ENCODE assay signal across 11 cellular contexts in genomic region chr7:43248961-43249807, GRCh38.
DNase-seq lines count a peak whose midpoint lies in the region; ATAC-seq, FAIRE-seq and TF ChIP-seq lines count a peak whose summit lies in the region.
"Had no signal": no experiment of that assay in that cellular context is flagged by ENCODE, and none has a peak within 500 bp of the region (broad histone marks: within the 10 kb centered on the region; RNA-seq: fewer than 3 reads in every experiment).

No MANE protein-coding gene starts in this region.

- H4K20me1 ChIP-seq in H1 (replicated peaks in 1 of 2; ENCODE audit: control insufficient read depth in 1 of 2, insufficient read depth in 2 of 2, low read length in 2 of 2) (no peaks in the 10 kb centered on the region), mammary epithelial cell (ENCODE audit: insufficient read depth, low read length) (no peaks in the 10 kb centered on the region)

- H3K79me1 ChIP-seq in H1 (ENCODE audit: low read depth, low read length): no peaks in the 10 kb centered on the region

- no peak overlapping the region; the same call in 1 of the 2 replicates for H2BK20ac ChIP-seq in H1 (ENCODE audit: low read length)

- intact Hi-C loops in Calu3 (cut with micrococcal nuclease; ENCODE audit: unreplicated experiment) (no loop called here), prostate gland (cut with DNase I) (no loop called here), mammary epithelial cell (cut with micrococcal nuclease) (no loop called here)

- no peak for TF ChIP-seq CTCF in Calu3 (IDR thresholded peaks at IDR 0.05; ENCODE audit: unreplicated experiment)
- no peak for TF ChIP-seq CTCF in H1 (IDR thresholded peaks at IDR 0.05; ENCODE audit: control extremely low read depth in 1 of 3, insufficient read depth in 1 of 3, low read depth in 1 of 3, low read length in 3 of 3)
- no peak for TF ChIP-seq CTCF in prostate gland (IDR thresholded peaks at IDR 0.05)
- TF ChIP-seq CTCF in mammary epithelial cell (conservative IDR thresholded peaks at IDR 0.05 in 1 of 2, IDR thresholded peaks at IDR 0.05 in 1 of 2; ENCODE audit: extremely low read depth in 1 of 2, insufficient read depth in 1 of 2, low read depth in 1 of 2, low read length in 2 of 2): no peak

- H2AK5ac ChIP-seq in H1 (ENCODE audit: low read depth, low read length): no peak overlapping the region

- no peak overlapping the region for H3K18ac ChIP-seq in H1 (ENCODE audit: extremely low read depth, low read length)

- no peak for TF ChIP-seq RAD21 in H1 (IDR thresholded peaks at IDR 0.05 in 1 of 2, conservative IDR thresholded peaks at IDR 0.05 in 1 of 2; ENCODE audit: low read depth in 2 of 2, low read length in 2 of 2)

- H3K36me3 ChIP-seq in H1 (ENCODE audit: control insufficient read depth in 2 of 4, insufficient read depth in 4 of 4, low read length in 3 of 4) (no peaks in the 10 kb centered on the region), prostate gland (no peaks in the 10 kb centered on the region), mammary epithelial cell (ENCODE audit: insufficient read depth, low read length) (no peaks in the 10 kb centered on the region)

- DNase-seq in Calu3 (peak; percentile 62), NCI-H2227 treated with DMSO at 0.1 percent for 48 hours (lab: John Stamatoyannopoulos, UW) (peak; percentile 15), H1 (ENCODE audit: low read depth in 1 of 2, low spot score in 2 of 2) (no peak), prostate gland (ENCODE audit: low spot score) (no peak), mammary epithelial cell (no peak)
- DNase-seq in activated CD8-positive, alpha-beta memory T cell treated with anti-CD3 and anti-CD28 coated beads for 24 hours: no peak
- no peak for DNase-seq in naive thymus-derived CD8-positive, alpha-beta T cell
- DNase-seq: activated naive CD8-positive, alpha-beta T cell treated with anti-CD3 and anti-CD28 coated beads, Interleukin-2, amount 50 U/mL, for 24 hours; DMS153 had no signal

- no peak overlapping the region for H4K5ac ChIP-seq in H1 (ENCODE audit: insufficient read length, low read depth, low read length)

- H3K23ac ChIP-seq in H1 (ENCODE audit: insufficient read length): no peak overlapping the region

- H3K4me1 ChIP-seq in H1 (replicated peaks in 1 of 4; ENCODE audit: control insufficient read depth in 3 of 4, insufficient read depth in 4 of 4, low read length in 3 of 4): peaks cover 0 to 6% (median 2%) of the 10 kb centered on the region in 4 experiments; a peak in 3 of 7 replicates
- no peaks in the 10 kb centered on the region for H3K4me1 ChIP-seq in prostate gland (replicated peaks)
- H3K4me1 ChIP-seq in mammary epithelial cell (ENCODE audit: insufficient read depth, low read length): no peaks in the 10 kb centered on the region

- in situ Hi-C loops in mammary epithelial cell (cut with MboI; ENCODE audit: low sequenced_read_pairs in 2 of 2): no loop called here

- peaks cover 5% of the 10 kb centered on the region for H3K36me3 Mint-ChIP-seq in Calu3 (ENCODE audit: insufficient read depth, unreplicated experiment)
- H3K36me3 Mint-ChIP-seq in naive thymus-derived CD8-positive, alpha-beta T cell: no peaks in the 10 kb centered on the region

- FAIRE-seq in H1 (lab: Jason Lieb, UNC): no peak

- no peaks in the 10 kb centered on the region for H3K79me2 ChIP-seq in H1 (ENCODE audit: control insufficient read depth in 1 of 2, insufficient read depth in 2 of 2, low read length in 2 of 2)
- H3K79me2 ChIP-seq in mammary epithelial cell (ENCODE audit: insufficient read depth, low read length): no peaks in the 10 kb centered on the region

- peaks cover 3% of the 10 kb centered on the region for H3K9me3 Mint-ChIP-seq in Calu3 (ENCODE audit: low read depth, unreplicated experiment)
- no peaks in the 10 kb centered on the region for H3K9me3 Mint-ChIP-seq in naive thymus-derived CD8-positive, alpha-beta T cell
- H3K9me3 Mint-ChIP-seq: activated naive CD8-positive, alpha-beta T cell treated with anti-CD3 and anti-CD28 coated beads, Interleukin-2, amount 50 U/mL, for 24 hours had no signal

- H2BK12ac ChIP-seq in H1 (ENCODE audit: low read depth, low read length): no peak overlapping the region

- H3K4me2 ChIP-seq in H1 (ENCODE audit: insufficient read depth in 1 of 2, low read depth in 2 of 2, low read length in 2 of 2) (no peak overlapping the region), mammary epithelial cell (ENCODE audit: insufficient read depth, low read depth, low read length) (no peak overlapping the region)

- peaks cover 49% of the 10 kb centered on the region for H3K27me3 Mint-ChIP-seq in Calu3 (ENCODE audit: unreplicated experiment)
- H3K27me3 Mint-ChIP-seq in naive thymus-derived CD8-positive, alpha-beta T cell: peaks cover 10 to 52% (median 16%) of the 10 kb centered on the region in 5 donors

- ATAC-seq in GM21619 (IDR thresholded peaks at IDR 0.05; ENCODE audit: unreplicated experiment): no peak
- ATAC-seq in naive thymus-derived CD8-positive, alpha-beta T cell: no peak
- ATAC-seq: activated naive CD8-positive, alpha-beta T cell treated with anti-CD3 and anti-CD28 coated beads, Interleukin-2, amount 50 U/mL, for 24 hours had no signal

- peak overlapping the region; percentile 40; the same call in 1 of the 2 replicates for H3K27ac ChIP-seq in H1 (ENCODE audit: low read depth, low read length)
- H3K27ac ChIP-seq in prostate gland: peak overlapping the region; percentile 7 to 37
- H3K27ac ChIP-seq in mammary epithelial cell (ENCODE audit: insufficient read depth, low read depth, low read length): no peak overlapping the region
- H3K27ac ChIP-seq: VCaP had no signal

- H2AFZ ChIP-seq in H1 (ENCODE audit: low read length) (no peak overlapping the region), mammary epithelial cell (ENCODE audit: low read depth, low read length) (no peak overlapping the region)

- no peak overlapping the region for H3K56ac ChIP-seq in H1 (replicated peaks; ENCODE audit: insufficient read length, low read depth, low read length)

- H3K14ac ChIP-seq in H1 (ENCODE audit: insufficient read length): no peak overlapping the region

- peak overlapping the region; percentile 22 for H3K27ac Mint-ChIP-seq in Calu3 (ENCODE audit: unreplicated experiment)
- no peak overlapping the region for H3K27ac Mint-ChIP-seq in naive thymus-derived CD8-positive, alpha-beta T cell
- H3K27ac Mint-ChIP-seq: activated naive CD8-positive, alpha-beta T cell treated with anti-CD3 and anti-CD28 coated beads, Interleukin-2, amount 50 U/mL, for 24 hours had no signal

- peak overlapping the region; percentile 70 for H4K91ac ChIP-seq in H1 (replicated peaks; ENCODE audit: insufficient read length, low read length)

- TF ChIP-seq EP300 in H1 (IDR thresholded peaks at IDR 0.05; ENCODE audit: borderline replicate concordance in 1 of 2, low read depth in 2 of 2, low read length in 2 of 2): no peak

- TF ChIP-seq POLR2A in H1 (IDR thresholded peaks at IDR 0.05; ENCODE audit: control extremely low read depth in 1 of 2, low read depth in 2 of 2, low read length in 2 of 2) (no peak), prostate gland (IDR thresholded peaks at IDR 0.05) (no peak)

- no peak overlapping the region for H2BK15ac ChIP-seq in H1 (ENCODE audit: low read length)

- POLR2A ChIA-PET in H1 (lab: Charles Lee; ENCODE audit: partially characterized antibody): interaction anchor here (1.0 to 1.5 kb wide), 2 partner anchors 43 to 176 kb away, joined by 3 read pairs; no protein-coding TSS in a partner anchor
- POLR2A ChIA-PET in naive thymus-derived CD8-positive, alpha-beta T cell (lab: Charles Lee): no interaction called here

- no peaks in the 10 kb centered on the region for H3K9me3 ChIP-seq in H1 (ENCODE audit: insufficient read depth in 2 of 2, low read depth in 1 of 2, low read length in 1 of 2)
- no peaks in the 10 kb centered on the region for H3K9me3 ChIP-seq in prostate gland
- no peaks in the 10 kb centered on the region for H3K9me3 ChIP-seq in mammary epithelial cell (replicated peaks; ENCODE audit: insufficient read depth, low read length)

- H3K9ac ChIP-seq in H1 (replicated peaks in 1 of 4; ENCODE audit: extremely low read depth in 1 of 4, low read depth in 3 of 4, low read length in 3 of 4) (no peak overlapping the region), mammary epithelial cell (ENCODE audit: insufficient read depth, low read length) (no peak overlapping the region)

- peaks cover 15% of the 10 kb centered on the region for H3K4me1 Mint-ChIP-seq in Calu3 (ENCODE audit: low read depth, unreplicated experiment)
- H3K4me1 Mint-ChIP-seq in naive thymus-derived CD8-positive, alpha-beta T cell: no peaks in the 10 kb centered on the region
- H3K4me1 Mint-ChIP-seq: activated naive CD8-positive, alpha-beta T cell treated with anti-CD3 and anti-CD28 coated beads, Interleukin-2, amount 50 U/mL, for 24 hours had no signal

- H2BK120ac ChIP-seq in H1 (replicated peaks; ENCODE audit: low read depth, low read length): no peak overlapping the region

- H2BK5ac ChIP-seq in H1 (ENCODE audit: low read depth, low read length): no peak overlapping the region

- H3K23me2 ChIP-seq in H1 (ENCODE audit: low read depth, low read length): no peaks in the 10 kb centered on the region; the same call in 1 of the 2 replicates

- BruUV-seq in Calu3 (replicated peaks; lab: Mats Ljungman, UMichigan) (TSS peak; percentile 48), mammary epithelial cell (replicated peaks; lab: Mats Ljungman, UMichigan) (no TSS peak)

- no peak overlapping the region for H3K4ac ChIP-seq in H1 (replicated peaks; ENCODE audit: insufficient read length, low read depth, low read length)

- 0 out of 2 replicates have a peak overlapping the region, but pooled peaks have one; percentile 48 for H4K8ac ChIP-seq in H1 (ENCODE audit: extremely low read depth, insufficient read depth, low read length)

- peak overlapping the region; percentile 72 for H3K4me3 Mint-ChIP-seq in Calu3 (ENCODE audit: low read depth, unreplicated experiment)
- no peak overlapping the region for H3K4me3 Mint-ChIP-seq in naive thymus-derived CD8-positive, alpha-beta T cell
- H3K4me3 Mint-ChIP-seq: activated naive CD8-positive, alpha-beta T cell treated with anti-CD3 and anti-CD28 coated beads, Interleukin-2, amount 50 U/mL, for 24 hours had no signal

- dilution Hi-C loops in mammary epithelial cell (cut with HindIII; ENCODE audit: low sequenced_read_pairs): no loop called here

- WGBS in H1 (ENCODE audit: extremely low coverage in 1 of 2, insufficient coverage in 1 of 2, insufficient read length in 1 of 2, insufficient replicate concordance in 2 of 2, low coverage in 1 of 2, low lambda C conversion rate in 2 of 2, missing lambda C conversion rate in 1 of 2), 2 experiments: 87% methylated on average over 28 of the region's 29 CpGs; no CpG with 5 or more reads in 1 of the 2 experiments
- WGBS in prostate gland: 49% methylated on average over 29 of the region's 29 CpGs
- 92% methylated on average over 29 of the region's 29 CpGs for WGBS in mammary epithelial cell (ENCODE audit: low coverage, missing lambda C conversion rate)

- CTCF ChIA-PET in Calu3 (lab: Charles Lee): interaction anchor here (0.7 to 1.6 kb wide), 7 partner anchors 12 to 429 kb away, joined by 3 to 6 read pairs (median 4); no protein-coding TSS in a partner anchor
- CTCF ChIA-PET in H1 (lab: Charles Lee; ENCODE audit: partially characterized antibody): interaction anchor here (0.6 to 5.6 kb wide), 12 partner anchors 9 to 356 kb away, joined by 3 to 40 read pairs (median 4); no protein-coding TSS in a partner anchor
- CTCF ChIA-PET in mammary epithelial cell (lab: Charles Lee; ENCODE audit: low non-redundant PET): no interaction called here

- H3K4me3 ChIP-seq in H1 (ENCODE audit: extremely low read depth in 1 of 4, insufficient read depth in 2 of 4, low read depth in 3 of 4, low read length in 4 of 4) (no peak overlapping the region), prostate gland (peak overlapping the region; percentile 4 to 9), mammary epithelial cell (replicated peaks in 1 of 3; ENCODE audit: insufficient read depth in 1 of 3, low read depth in 2 of 3, low read length in 3 of 3) (no peak overlapping the region)

- no peaks in the 10 kb centered on the region for H3K27me3 ChIP-seq in H1 (replicated peaks in 1 of 4; ENCODE audit: control insufficient read depth in 3 of 4, extremely low read depth in 1 of 4, insufficient read depth in 3 of 4, low read length in 3 of 4)
- H3K27me3 ChIP-seq in prostate gland (replicated peaks; ENCODE audit: insufficient read depth): no peaks in the 10 kb centered on the region
- H3K27me3 ChIP-seq in mammary epithelial cell (ENCODE audit: insufficient read depth, low read length): no peaks in the 10 kb centered on the region

Comparison
In these comparisons a context has a peak if more than half of its experiments do, and no peak if none do; other contexts are left out.
1. DNase-seq: peak in Calu3 (single experiment) and NCI-H2227 treated with DMSO at 0.1 percent for 48 hours (single experiment); none in H1 (0 of 2), prostate gland (single experiment), mammary epithelial cell (single experiment), activated CD8-positive, alpha-beta memory T cell treated with anti-CD3 and anti-CD28 coated beads for 24 hours (single experiment) and naive thymus-derived CD8-positive, alpha-beta T cell (0 of 10).
2. H3K4me3 ChIP-seq: peak in prostate gland (2 of 2); none in H1 (0 of 4) and mammary epithelial cell (0 of 3).